In the genomic region with DNA sequence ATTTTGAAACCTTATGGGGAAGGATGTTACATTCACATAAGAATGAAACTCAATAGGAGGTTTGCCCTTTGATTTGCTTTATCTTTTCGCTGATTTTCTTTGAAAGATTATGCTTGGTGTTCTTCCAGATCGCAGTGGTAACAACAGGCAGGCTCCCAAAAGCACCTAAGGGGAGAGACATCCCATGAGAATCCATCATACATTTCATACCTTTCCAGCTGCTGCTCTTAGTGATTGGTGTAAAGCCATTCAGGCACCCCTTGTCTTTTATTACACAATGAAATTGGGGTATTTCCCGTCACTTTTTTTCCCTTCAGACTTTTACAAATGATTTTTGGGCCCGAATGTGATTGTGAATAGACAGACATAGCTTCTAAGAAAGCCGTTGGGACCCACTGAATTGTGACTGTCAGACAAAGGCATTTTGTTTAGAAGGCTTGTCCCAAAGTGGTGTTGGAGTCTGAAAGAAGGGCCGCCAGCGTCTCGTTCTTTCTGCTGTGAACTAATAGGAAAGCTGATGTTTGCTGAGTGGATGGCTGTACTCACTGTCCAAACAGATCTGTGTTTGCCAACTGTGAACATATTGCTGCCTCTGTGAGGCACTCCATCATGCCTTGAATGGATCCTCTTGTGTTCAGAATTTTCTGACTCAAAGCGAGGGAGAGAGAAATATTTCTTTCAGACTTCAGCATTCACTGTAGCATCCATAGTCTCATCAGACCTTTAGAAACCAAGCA, we compare ENCODE assay signal across 9 cellular contexts.
DNase-seq lines count a peak whose midpoint lies in the region; ATAC-seq and TF ChIP-seq lines count a peak whose summit lies in the region.
"Had no signal": no experiment of that assay in that cellular context is flagged by ENCODE, and none has a peak within 500 bp of the region (broad histone marks: within the 10 kb centered on the region; RNA-seq: fewer than 3 reads in every experiment).

No MANE protein-coding gene starts in this region.

- H3K4me3 ChIP-seq in dorsolateral prefrontal cortex, result no peak overlapping the region
- H3K4me3 ChIP-seq in mucosa of rectum (ENCODE audit: low read length in 2 of 2), result peak overlapping the region in 1 of 2 donors; percentile 27
- H3K4me3 ChIP-seq in upper lobe of right lung, result no peak overlapping the region

- H3K4me1 ChIP-seq in mucosa of rectum (ENCODE audit: control insufficient read depth in 2 of 2, insufficient read depth in 2 of 2, low read length in 2 of 2), result peaks cover 11 to 33% of the 10 kb centered on the region in 2 donors
- H3K4me1 ChIP-seq in upper lobe of right lung, result peaks cover 42% of the 10 kb centered on the region

- H3K9ac ChIP-seq in mucosa of rectum (ENCODE audit: low read depth in 1 of 2, low read length in 2 of 2), result no peak overlapping the region

- DNase-seq in NCI-H1436 (lab: John Stamatoyannopoulos, UW) (peak; percentile 44), NCI-H1436 treated with DMSO at 0.1 percent for 48 hours (lab: John Stamatoyannopoulos, UW) (no peak), dorsolateral prefrontal cortex (peak; percentile 17 to 84 (median 64)), upper lobe of right lung (no peak), ACHN (no peak), hepatic stellate cell (ENCODE audit: low spot score) (no peak)
- DNase-seq: activated CD4-positive, alpha-beta T cell treated with anti-CD3 and anti-CD28 coated beads for 4 hours had no signal

- peak overlapping the region in 3 of 59 donors; percentile 6 to 25 (median 15) for H3K27ac ChIP-seq in dorsolateral prefrontal cortex
- peak overlapping the region; percentile 23 to 53 for H3K27ac ChIP-seq in mucosa of rectum (ENCODE audit: low read depth in 2 of 2, low read length in 2 of 2)
- H3K27ac ChIP-seq in upper lobe of right lung, result peak overlapping the region; percentile 11

- in situ Hi-C loops in ACHN (cut with HindIII; ENCODE audit: low pct_ligation_motif_present, low pct_unique_long_range_greater_than_20kb, low sequenced_read_pairs), result no loop called here

- peak in 11 of 56 donors; percentile 12 to 44 (median 20) for TF ChIP-seq CTCF in dorsolateral prefrontal cortex (IDR thresholded peaks at IDR 0.05 in 54 of 56, conservative IDR thresholded peaks at IDR 0.05 in 2 of 56; ENCODE audit: low read depth in 1 of 56, partially characterized antibody in 56 of 56)
- TF ChIP-seq CTCF in upper lobe of right lung (IDR thresholded peaks at IDR 0.05), result no peak

- peaks cover 0 to 19% (median 0%) of the 10 kb centered on the region in 45 donors for H3K27me3 ChIP-seq in dorsolateral prefrontal cortex
- no peaks in the 10 kb centered on the region for H3K27me3 ChIP-seq in mucosa of rectum (ENCODE audit: control insufficient read depth in 2 of 2, insufficient read depth in 2 of 2, low read length in 2 of 2)
- no peaks in the 10 kb centered on the region for H3K27me3 ChIP-seq in upper lobe of right lung

- H3K9me3 ChIP-seq in mucosa of rectum (ENCODE audit: control insufficient read depth in 2 of 2, low read length in 2 of 2) (no peaks in the 10 kb centered on the region), upper lobe of right lung (no peaks in the 10 kb centered on the region)

- intact Hi-C loops in dorsolateral prefrontal cortex (cut with DNase I) (loop anchor here in 1 of 2 donors (2.0 to 5.0 kb wide), 2 partner anchors 76 to 165 kb away; a partner anchor contains a TSS), upper lobe of right lung (cut with DNase I) (no loop called here)

- H3K36me3 ChIP-seq in mucosa of rectum (ENCODE audit: control insufficient read depth in 2 of 2, insufficient read depth in 2 of 2, low read length in 2 of 2) (no peaks in the 10 kb centered on the region), upper lobe of right lung (no peaks in the 10 kb centered on the region)

- ATAC-seq in upper lobe of right lung, result peak; percentile 84
- no peak for ATAC-seq in HG03565 (IDR thresholded peaks at IDR 0.05; ENCODE audit: unreplicated experiment)

Comparison
In these comparisons a context has a peak if more than half of its experiments do, and no peak if none do; other contexts are left out.
1. DNase-seq: peak in NCI-H1436 (single experiment) and dorsolateral prefrontal cortex (10 of 10); none in NCI-H1436 treated with DMSO at 0.1 percent for 48 hours (single experiment), upper lobe of right lung (single experiment), ACHN (single experiment) and hepatic stellate cell (single experiment).